ENCODE assay signal across 19 cellular contexts in the genomic region with DNA sequence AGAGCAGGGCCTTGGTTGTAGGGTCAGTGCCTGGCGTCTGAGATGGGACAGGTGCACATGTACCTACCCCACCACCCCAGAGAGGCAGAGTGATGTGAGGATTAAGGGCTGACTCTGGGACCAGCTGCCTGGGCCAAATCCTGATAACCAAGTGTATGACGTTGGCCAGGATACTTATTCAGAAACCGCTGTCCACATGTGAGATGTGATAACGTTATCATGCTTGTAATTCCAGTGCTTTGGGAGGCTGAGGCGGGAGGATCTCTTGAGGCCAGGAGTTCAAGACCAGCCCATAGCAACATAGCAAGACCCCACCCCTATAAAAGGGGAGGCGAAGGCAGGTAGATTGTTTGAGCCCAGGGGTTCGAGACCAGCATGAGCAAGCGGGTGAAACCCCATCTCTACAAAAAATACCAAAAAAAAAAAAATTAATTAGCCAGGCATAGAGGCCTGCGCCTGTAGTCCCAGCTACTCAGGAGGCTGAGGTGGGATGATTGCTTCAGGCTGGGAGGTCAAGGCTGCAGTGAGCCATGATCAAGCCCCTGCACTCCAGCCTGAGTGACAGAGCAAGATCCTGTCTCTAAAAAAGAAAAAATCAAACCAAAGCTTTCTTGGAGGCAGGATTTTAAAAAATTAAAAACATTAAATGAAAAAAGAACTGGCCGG. TPM values are rescaled to one million over a fixed set of nuclear protein-coding genes. Genes with fewer than 3 reads are reported as not detected.
A peak's percentile ranks its signal among the peaks of the same experiment; 100 is the strongest.
DNase-seq lines count a peak whose midpoint lies in the region; ATAC-seq and TF ChIP-seq lines count a peak whose summit lies in the region.
"Had no signal": no experiment of that assay in that cellular context is flagged by ENCODE, and none has a peak within 500 bp of the region (broad histone marks: within the 10 kb centered on the region; RNA-seq: fewer than 3 reads in every experiment).

No MANE protein-coding gene starts in this region.

- no peak for ATAC-seq in activated naive CD8-positive, alpha-beta T cell treated with anti-CD3 and anti-CD28 coated beads, Interleukin-2, amount 10 ng/mL, durations not matched to agents 7 days and 5 days (ENCODE audit: low read depth)
- no peak for ATAC-seq in natural killer cell
- ATAC-seq in foreskin keratinocyte: no peak
- no peak for ATAC-seq in GM18519 (IDR thresholded peaks at IDR 0.05; ENCODE audit: low FRiP score, unreplicated experiment)
- no peak for ATAC-seq in GM18867 (IDR thresholded peaks at IDR 0.05; ENCODE audit: unreplicated experiment)
- ATAC-seq: activated T-cell treated with anti-CD3 and anti-CD28 coated beads, Interleukin-2, amount 50 U/mL, for 4 hours; Right ventricle myocardium inferior had no signal

- TF ChIP-seq CTCF in natural killer cell (IDR thresholded peaks at IDR 0.05): no peak
- TF ChIP-seq CTCF in foreskin keratinocyte (conservative IDR thresholded peaks at IDR 0.05): no peak

- no peaks in the 10 kb centered on the region for H3K27me3 ChIP-seq in foreskin keratinocyte
- H3K27me3 ChIP-seq: brain microvascular endothelial cell, upper lobe of left lung had no signal

- no peak for DNase-seq in activated CD4-positive, alpha-beta T cell treated with anti-CD3 and anti-CD28 coated beads, Interleukin-2, amount 10 ng/mL, durations not matched to agents 7 days and 5 days
- no peak for DNase-seq in activated CD4-positive, alpha-beta T cell treated with anti-CD3 and anti-CD28 coated beads for 48 hours
- DNase-seq in OCI-M1 (lab: John Stamatoyannopoulos, UW): peak; percentile 91
- DNase-seq in activated naive CD8-positive, alpha-beta T cell treated with anti-CD3 and anti-CD28 coated beads, Interleukin-2, amount 10 ng/mL, durations not matched to agents 7 days and 5 days: no peak
- no peak for DNase-seq in natural killer cell
- DNase-seq in foreskin keratinocyte: no peak
- DNase-seq: activated T-cell treated with anti-CD3 and anti-CD28 coated beads, Interleukin-2, amount 50 U/mL, for 4 hours; brain microvascular endothelial cell; COR-L47; DMS79 treated with DMSO at 0.1 percent for 48 hours; endodermal cell; NCI-H187; NCI-H69; stimulated activated CD4-positive, alpha-beta T cell treated with anti-CD3 and anti-CD28 coated beads, Interleukin-4, amount 100 ng/mL, for 1 hour; SW 1271; upper lobe of left lung had no signal

- H3K4me1 Mint-ChIP-seq in activated CD4-positive, alpha-beta T cell treated with anti-CD3 and anti-CD28 coated beads, Interleukin-2, amount 10 ng/mL, durations not matched to agents 7 days and 5 days: peaks cover 15% of the 10 kb centered on the region
- peaks cover 11% of the 10 kb centered on the region for H3K4me1 Mint-ChIP-seq in activated naive CD8-positive, alpha-beta T cell treated with anti-CD3 and anti-CD28 coated beads, Interleukin-2, amount 10 ng/mL, durations not matched to agents 7 days and 5 days
- H3K4me1 Mint-ChIP-seq in natural killer cell: peaks cover 22 to 38% of the 10 kb centered on the region in 2 donors
- H3K4me1 Mint-ChIP-seq: endodermal cell had no signal

- intact Hi-C loops in natural killer cell (cut with micrococcal nuclease): no loop called here

- CTCF ChIA-PET in activated CD4-positive, alpha-beta T cell treated with anti-CD3 and anti-CD28 coated beads, Interleukin-2, amount 10 ng/mL, durations not matched to agents 7 days and 5 days (lab: Charles Lee): interaction anchor here (0.6 to 0.7 kb wide), 2 partner anchors 38 to 276 kb away, joined by 3 read pairs; no protein-coding TSS in a partner anchor

- H3K27me3 Mint-ChIP-seq in activated CD4-positive, alpha-beta T cell treated with anti-CD3 and anti-CD28 coated beads, Interleukin-2, amount 10 ng/mL, durations not matched to agents 7 days and 5 days: no peaks in the 10 kb centered on the region
- H3K27me3 Mint-ChIP-seq in activated naive CD8-positive, alpha-beta T cell treated with anti-CD3 and anti-CD28 coated beads, Interleukin-2, amount 10 ng/mL, durations not matched to agents 7 days and 5 days: no peaks in the 10 kb centered on the region
- no peaks in the 10 kb centered on the region for H3K27me3 Mint-ChIP-seq in natural killer cell (ENCODE audit: low read depth in 2 of 2)

- no peak overlapping the region for H3K4me3 Mint-ChIP-seq in activated CD4-positive, alpha-beta T cell treated with anti-CD3 and anti-CD28 coated beads, Interleukin-2, amount 10 ng/mL, durations not matched to agents 7 days and 5 days
- no peak overlapping the region for H3K4me3 Mint-ChIP-seq in activated naive CD8-positive, alpha-beta T cell treated with anti-CD3 and anti-CD28 coated beads, Interleukin-2, amount 10 ng/mL, durations not matched to agents 7 days and 5 days
- H3K4me3 Mint-ChIP-seq in natural killer cell: no peak overlapping the region
- H3K4me3 Mint-ChIP-seq: activated T-cell treated with anti-CD3 and anti-CD28 coated beads, Interleukin-2, amount 50 U/mL, for 4 hours; endodermal cell had no signal

- H3K4me1 ChIP-seq in foreskin keratinocyte: no peaks in the 10 kb centered on the region

- peaks cover 48% of the 10 kb centered on the region for H3K36me3 Mint-ChIP-seq in activated CD4-positive, alpha-beta T cell treated with anti-CD3 and anti-CD28 coated beads, Interleukin-2, amount 10 ng/mL, durations not matched to agents 7 days and 5 days (ENCODE audit: low read depth)
- peaks cover 29% of the 10 kb centered on the region for H3K36me3 Mint-ChIP-seq in activated naive CD8-positive, alpha-beta T cell treated with anti-CD3 and anti-CD28 coated beads, Interleukin-2, amount 10 ng/mL, durations not matched to agents 7 days and 5 days
- H3K36me3 Mint-ChIP-seq in natural killer cell: peaks cover 5% of the 10 kb centered on the region

- H3K9me3 Mint-ChIP-seq in activated CD4-positive, alpha-beta T cell treated with anti-CD3 and anti-CD28 coated beads, Interleukin-2, amount 10 ng/mL, durations not matched to agents 7 days and 5 days: no peaks in the 10 kb centered on the region
- no peaks in the 10 kb centered on the region for H3K9me3 Mint-ChIP-seq in activated naive CD8-positive, alpha-beta T cell treated with anti-CD3 and anti-CD28 coated beads, Interleukin-2, amount 10 ng/mL, durations not matched to agents 7 days and 5 days
- H3K9me3 Mint-ChIP-seq in natural killer cell: no peaks in the 10 kb centered on the region
- H3K9me3 Mint-ChIP-seq: activated T-cell treated with anti-CD3 and anti-CD28 coated beads, Interleukin-2, amount 50 U/mL, for 4 hours; endodermal cell had no signal

- POLR2A ChIA-PET in activated CD4-positive, alpha-beta T cell treated with anti-CD3 and anti-CD28 coated beads, Interleukin-2, amount 10 ng/mL, durations not matched to agents 7 days and 5 days (lab: Charles Lee): interaction anchor here (0.6 kb wide), 1 partner anchor 27 kb away, joined by 5 read pairs; no protein-coding TSS in a partner anchor
- POLR2A ChIA-PET in activated naive CD8-positive, alpha-beta T cell treated with anti-CD3 and anti-CD28 coated beads, Interleukin-2, amount 10 ng/mL, durations not matched to agents 7 days and 5 days (lab: Charles Lee): interaction anchor here (0.7 to 3.3 kb wide), 6 partner anchors 8 to 29 kb away, joined by 3 to 28 read pairs (median 4); a partner anchor contains a TSS

- H3K27ac ChIP-seq in foreskin keratinocyte: no peak overlapping the region
- H3K27ac ChIP-seq: brain microvascular endothelial cell, upper lobe of left lung had no signal

- H3K27ac Mint-ChIP-seq in activated CD4-positive, alpha-beta T cell treated with anti-CD3 and anti-CD28 coated beads, Interleukin-2, amount 10 ng/mL, durations not matched to agents 7 days and 5 days: peak overlapping the region; percentile 46
- H3K27ac Mint-ChIP-seq in activated naive CD8-positive, alpha-beta T cell treated with anti-CD3 and anti-CD28 coated beads, Interleukin-2, amount 10 ng/mL, durations not matched to agents 7 days and 5 days: peak overlapping the region; percentile 45
- peak overlapping the region; percentile 85 to 91 for H3K27ac Mint-ChIP-seq in natural killer cell
- H3K27ac Mint-ChIP-seq: endodermal cell had no signal

RNA-seq across cellular contexts. Expression of a gene that starts 10.0 kb away (rescaled TPM):
- total RNA-seq in activated CD4-positive, alpha-beta T cell treated with anti-CD3 and anti-CD28 coated beads, Interleukin-2, amount 10 ng/mL, durations not matched to agents 7 days and 5 days: 100 to 1,000 TPM; 304 to 310 TPM
- 100 to 1,000 TPM; 304 to 315 TPM for total RNA-seq in activated naive CD8-positive, alpha-beta T cell treated with anti-CD3 and anti-CD28 coated beads, Interleukin-2, amount 10 ng/mL, durations not matched to agents 7 days and 5 days
- 1,000 to 10,000 TPM; 1,036 to 1,703 (median 1,382) TPM for total RNA-seq in natural killer cell
- 13.7 and 16.8 TPM in 2 replicates for total RNA-seq in foreskin keratinocyte
- polyA plus RNA-seq in foreskin keratinocyte: 14.5 and 19.6 TPM in 2 replicates

RNA-seq across cellular contexts. Expression of a gene that starts 27.9 kb away (rescaled TPM):
- 100 to 1,000 TPM; 232 to 269 TPM for total RNA-seq in activated CD4-positive, alpha-beta T cell treated with anti-CD3 and anti-CD28 coated beads, Interleukin-2, amount 10 ng/mL, durations not matched to agents 7 days and 5 days
- 100 to 1,000 TPM; 192 to 202 TPM for total RNA-seq in activated naive CD8-positive, alpha-beta T cell treated with anti-CD3 and anti-CD28 coated beads, Interleukin-2, amount 10 ng/mL, durations not matched to agents 7 days and 5 days
- total RNA-seq in natural killer cell (100 to 1,000 TPM; 397 to 569 (median 557) TPM), foreskin keratinocyte (104 and 132 TPM in 2 replicates)
- 123 and 146 TPM in 2 replicates for polyA plus RNA-seq in foreskin keratinocyte

RNA-seq across cellular contexts. Expression of a gene that starts 41.8 kb away (rescaled TPM):
- total RNA-seq in activated CD4-positive, alpha-beta T cell treated with anti-CD3 and anti-CD28 coated beads, Interleukin-2, amount 10 ng/mL, durations not matched to agents 7 days and 5 days: 100 to 1,000 TPM; 238 to 242 TPM
- 100 to 1,000 TPM; 244 to 265 TPM for total RNA-seq in activated naive CD8-positive, alpha-beta T cell treated with anti-CD3 and anti-CD28 coated beads, Interleukin-2, amount 10 ng/mL, durations not matched to agents 7 days and 5 days
- total RNA-seq in natural killer cell (100 to 1,000 TPM; 323 to 351 (median 350) TPM), foreskin keratinocyte (3.8 and 5.7 TPM in 2 replicates)
- polyA plus RNA-seq in foreskin keratinocyte: 3.4 and 4.6 TPM in 2 replicates

Comparison
In these comparisons a context has a peak if more than half of its experiments do, and no peak if none do; other contexts are left out.
1. RNA of a gene that starts 10.0 kb away (total RNA-seq): 1,036 to 1,703 TPM in natural killer cell, 304 to 315 TPM in activated naive CD8-positive, alpha-beta T cell treated with anti-CD3 and anti-CD28 coated beads, Interleukin-2, amount 10 ng/mL, durations not matched to agents 7 days and 5 days and 304 to 310 TPM in activated CD4-positive, alpha-beta T cell treated with anti-CD3 and anti-CD28 coated beads, Interleukin-2, amount 10 ng/mL, durations not matched to agents 7 days and 5 days; 13.7 to 16.8 TPM in foreskin keratinocyte; every median in the first group is over 10 times any median in the second.
2. RNA of a gene that starts 41.8 kb away (total RNA-seq): 323 to 351 TPM in natural killer cell, 244 to 265 TPM in activated naive CD8-positive, alpha-beta T cell treated with anti-CD3 and anti-CD28 coated beads, Interleukin-2, amount 10 ng/mL, durations not matched to agents 7 days and 5 days and 238 to 242 TPM in activated CD4-positive, alpha-beta T cell treated with anti-CD3 and anti-CD28 coated beads, Interleukin-2, amount 10 ng/mL, durations not matched to agents 7 days and 5 days; 3.8 to 5.7 TPM in foreskin keratinocyte; every median in the first group is over 10 times any median in the second.
3. Peak in every context shown above with its lines, with median percentiles within 50 percentile points of each other: H3K27ac Mint-ChIP-seq.